ENCODE assay signal across 11 cellular contexts in genomic region chr12:8221375-8221774, GRCh38. TPM values are rescaled to one million over a fixed set of nuclear protein-coding genes. Genes with fewer than 3 reads are reported as not detected.
DNase-seq lines count a peak whose midpoint lies in the region; ATAC-seq and TF ChIP-seq lines count a peak whose summit lies in the region.
"Not testable (repeated sequence)": the region's sequence is repeated elsewhere in the genome, so short reads cannot be mapped to it uniquely, and the experiment has no call there.
"Had no signal": no experiment of that assay in that cellular context is flagged by ENCODE, and none has a peak within 500 bp of the region (broad histone marks: within the 10 kb centered on the region; RNA-seq: fewer than 3 reads in every experiment).

No MANE protein-coding gene starts in this region.

- H3K27ac ChIP-seq in heart left ventricle, result peak overlapping the region in 2 of 12 donors; percentile 57 to 64

- H3K9me3 ChIP-seq in heart left ventricle, result not testable (repeated sequence)

- not testable (repeated sequence) for H3K36me3 ChIP-seq in heart left ventricle

- WGBS in heart left ventricle, 4 donors, result 73 to 85% (median 77%) methylated on average over 21 of the region's 21 CpGs

- not testable (repeated sequence) for TF ChIP-seq POLR2A in heart left ventricle (IDR thresholded peaks at IDR 0.05)

- not testable (repeated sequence) for ATAC-seq in heart left ventricle

- peak overlapping the region in 1 of 12 donors; percentile 22 for H3K4me3 ChIP-seq in heart left ventricle

- H3K4me1 ChIP-seq in heart left ventricle, result not testable (repeated sequence)

- intact Hi-C loops in heart left ventricle (cut with DNase I), result not testable (repeated sequence)

- TF ChIP-seq CTCF in heart left ventricle (IDR thresholded peaks at IDR 0.05), result not testable (repeated sequence)

- DNase-seq in Ammon's horn (ENCODE audit: low spot score) (peak; percentile 48), DMS53 treated with DMSO at 0.1 percent for 48 hours (lab: John Stamatoyannopoulos, UW; ENCODE audit: unreplicated experiment) (peak; percentile 18), NCI-H1436 (lab: John Stamatoyannopoulos, UW) (peak; percentile 7), NCI-H748 (lab: John Stamatoyannopoulos, UW; ENCODE audit: unreplicated experiment) (peak; percentile 7), dermis blood vessel endothelial cell (peak; percentile 98), heart left ventricle (peak in 4 of 5 donors; percentile 43 to 81 (median 55)), lung microvascular endothelial cell (ENCODE audit: low read depth in 2 of 2) (peak; percentile 94 to 96), pulmonary artery endothelial cell (ENCODE audit: low read depth, low spot score) (peak; percentile 51)

- not testable (repeated sequence) for H3K27me3 ChIP-seq in heart left ventricle

RNA-seq across cellular contexts. Expression of gene FAM90A1, which starts 6.0 kb away (rescaled TPM):
- 0.05 TPM in 1 of 2 replicates, not detected in the other for total RNA-seq in dermis blood vessel endothelial cell
- total RNA-seq in heart left ventricle, result under 1 TPM in 5 of 9 donors, not detected in 4; 0.09 to 0.20 (median 0.16) TPM
- under 1 TPM; 0.03 to 0.19 TPM for polyA plus RNA-seq in heart left ventricle
- under 0.01 TPM in 1 of 2 replicates, not detected in the other for total RNA-seq in lung microvascular endothelial cell
- total RNA-seq in pulmonary artery endothelial cell, result 0.11 TPM in 1 of 2 replicates, not detected in the other
- total RNA-seq: A673, H1, HT-29 had no signal

Comparison
In these comparisons a context has a peak if more than half of its experiments do, and no peak if none do; other contexts are left out.
1. DNase-seq: peak in every context shown above with its lines; median percentile 98 in dermis blood vessel endothelial cell; 95 in lung microvascular endothelial cell; 55 in heart left ventricle; 51 in pulmonary artery endothelial cell; 48 in Ammon's horn; 18 in DMS53 treated with DMSO at 0.1 percent for 48 hours; 7 in NCI-H1436; 7 in NCI-H748.